1 cellular context compared by ENCODE assay signal in the genomic region with DNA sequence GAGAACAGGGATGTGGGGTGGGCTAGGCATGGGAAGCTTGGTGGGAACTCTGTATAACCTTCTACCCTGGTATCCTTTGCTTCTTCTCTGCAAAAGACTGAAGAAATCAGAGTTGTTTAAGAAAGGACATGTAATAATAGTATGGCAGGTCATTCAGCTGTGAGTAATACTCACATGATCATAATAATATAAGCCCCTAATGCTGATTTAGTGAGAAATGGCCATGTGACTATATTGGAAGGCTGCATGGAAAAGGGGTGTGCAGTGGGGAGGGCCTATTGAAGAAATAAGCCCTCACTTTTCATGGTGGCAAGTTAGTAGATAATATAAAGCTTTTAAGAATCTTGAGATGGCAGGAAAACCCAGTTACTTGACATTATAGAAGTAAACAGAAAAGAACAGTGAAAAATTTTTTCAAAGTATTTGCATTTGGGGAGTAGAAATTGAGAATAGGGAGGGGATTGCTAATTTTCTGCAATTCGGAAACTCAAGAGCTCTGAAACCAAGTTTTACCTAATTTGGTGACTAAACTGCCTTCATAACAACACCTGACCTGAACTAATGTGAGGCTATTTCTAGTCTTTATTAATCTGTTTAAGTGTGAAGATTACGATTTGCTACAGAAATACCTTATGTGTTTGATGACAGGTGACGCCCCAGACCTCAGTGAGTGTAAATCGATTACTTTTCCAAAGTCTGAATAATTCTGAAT.
TF ChIP-seq lines count a peak whose summit lies in the region.

No MANE protein-coding gene starts in this region.

TF ChIP-seq in HCT116, 20 proteins besides CTCF, POLR2A, EP300 and RAD21 (continued from another document):
- TF ChIP-seq, protein P1, sequence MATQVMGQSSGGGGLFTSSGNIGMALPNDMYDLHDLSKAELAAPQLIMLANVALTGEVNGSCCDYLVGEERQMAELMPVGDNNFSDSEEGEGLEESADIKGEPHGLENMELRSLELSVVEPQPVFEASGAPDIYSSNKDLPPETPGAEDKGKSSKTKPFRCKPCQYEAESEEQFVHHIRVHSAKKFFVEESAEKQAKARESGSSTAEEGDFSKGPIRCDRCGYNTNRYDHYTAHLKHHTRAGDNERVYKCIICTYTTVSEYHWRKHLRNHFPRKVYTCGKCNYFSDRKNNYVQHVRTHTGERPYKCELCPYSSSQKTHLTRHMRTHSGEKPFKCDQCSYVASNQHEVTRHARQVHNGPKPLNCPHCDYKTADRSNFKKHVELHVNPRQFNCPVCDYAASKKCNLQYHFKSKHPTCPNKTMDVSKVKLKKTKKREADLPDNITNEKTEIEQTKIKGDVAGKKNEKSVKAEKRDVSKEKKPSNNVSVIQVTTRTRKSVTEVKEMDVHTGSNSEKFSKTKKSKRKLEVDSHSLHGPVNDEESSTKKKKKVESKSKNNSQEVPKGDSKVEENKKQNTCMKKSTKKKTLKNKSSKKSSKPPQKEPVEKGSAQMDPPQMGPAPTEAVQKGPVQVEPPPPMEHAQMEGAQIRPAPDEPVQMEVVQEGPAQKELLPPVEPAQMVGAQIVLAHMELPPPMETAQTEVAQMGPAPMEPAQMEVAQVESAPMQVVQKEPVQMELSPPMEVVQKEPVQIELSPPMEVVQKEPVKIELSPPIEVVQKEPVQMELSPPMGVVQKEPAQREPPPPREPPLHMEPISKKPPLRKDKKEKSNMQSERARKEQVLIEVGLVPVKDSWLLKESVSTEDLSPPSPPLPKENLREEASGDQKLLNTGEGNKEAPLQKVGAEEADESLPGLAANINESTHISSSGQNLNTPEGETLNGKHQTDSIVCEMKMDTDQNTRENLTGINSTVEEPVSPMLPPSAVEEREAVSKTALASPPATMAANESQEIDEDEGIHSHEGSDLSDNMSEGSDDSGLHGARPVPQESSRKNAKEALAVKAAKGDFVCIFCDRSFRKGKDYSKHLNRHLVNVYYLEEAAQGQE (IDR thresholded peaks at IDR 0.05; ENCODE audit: low read depth), result no peak
- TF ChIP-seq POLR2AphosphoS5 (IDR thresholded peaks at IDR 0.05; ENCODE audit: low read depth, low read length), result no peak
